ENCODE assay signal across 19 cellular contexts in genomic region chr1:12073796-12074195, GRCh38. TPM values are rescaled to one million over a fixed set of nuclear protein-coding genes. Genes with fewer than 3 reads are reported as not detected.
DNase-seq lines count a peak whose midpoint lies in the region; ATAC-seq, FAIRE-seq and TF ChIP-seq lines count a peak whose summit lies in the region.
"Had no signal": no experiment of that assay in that cellular context is flagged by ENCODE, and none has a peak within 500 bp of the region (broad histone marks: within the 10 kb centered on the region; RNA-seq: fewer than 3 reads in every experiment).

No MANE protein-coding gene starts in this region.

- H2BK15ac ChIP-seq in H1 (ENCODE audit: low read length): no peak overlapping the region

- no peaks in the 10 kb centered on the region for H3K23me2 ChIP-seq in H1 (ENCODE audit: low read depth, low read length)

- H2BK120ac ChIP-seq in H1 (replicated peaks; ENCODE audit: low read depth, low read length): no peak overlapping the region
- H2BK120ac ChIP-seq in trophoblast cell (ENCODE audit: insufficient read depth, low read length, poor library complexity): no peak overlapping the region

- H3K27me3 ChIP-seq in H1 (replicated peaks in 1 of 4; ENCODE audit: control insufficient read depth in 3 of 4, extremely low read depth in 1 of 4, insufficient read depth in 3 of 4, low read length in 3 of 4): no peaks in the 10 kb centered on the region
- no peaks in the 10 kb centered on the region for H3K27me3 ChIP-seq in trophoblast cell (ENCODE audit: insufficient read depth, low read length)
- peaks cover 0 to 33% (median 15%) of the 10 kb centered on the region in 7 donors for H3K27me3 ChIP-seq in heart right ventricle
- H3K27me3 ChIP-seq: BLaER1 had no signal

- DNase-seq in activated effector memory CD4-positive, alpha-beta T cell treated with anti-CD3 and anti-CD28 coated beads, Interleukin-2, amount 50 U/mL, for 16 hours: peak; percentile 41
- no peak for DNase-seq in activated effector memory CD4-positive, alpha-beta T cell treated with Interleukin-2 at 50 U/mL for 16 hours
- no peak for DNase-seq in H1 (ENCODE audit: low read depth in 1 of 2, low spot score in 2 of 2)
- no peak for DNase-seq in trophoblast cell
- no peak for DNase-seq in heart right ventricle
- DNase-seq in kidney tubule cell (ENCODE audit: low spot score): no peak
- DNase-seq in stimulated activated CD4-positive, alpha-beta T cell treated with anti-CD3 and anti-CD28 coated beads, Interleukin-15, amount 100 ng/mL, for 24 hours: no peak
- DNase-seq: CD4-positive, alpha-beta memory T cell; DMS153; DMS79; GDM1; GM23248; HFFc6 had no signal

- H3K36me3 ChIP-seq in H1 (ENCODE audit: control insufficient read depth in 2 of 4, insufficient read depth in 4 of 4, low read length in 3 of 4) (peaks cover 0 to 2% (median 0%) of the 10 kb centered on the region in 4 experiments; a peak in 2 of 8 replicates), trophoblast cell (ENCODE audit: control insufficient read depth in 1 of 2, insufficient read depth in 2 of 2, low read length in 2 of 2) (no peaks in the 10 kb centered on the region), heart right ventricle (no peaks in the 10 kb centered on the region)

- TF ChIP-seq RAD21 in H1 (IDR thresholded peaks at IDR 0.05 in 1 of 2, conservative IDR thresholded peaks at IDR 0.05 in 1 of 2; ENCODE audit: low read depth in 2 of 2, low read length in 2 of 2): no peak

- no peak overlapping the region for H3K9ac ChIP-seq in H1 (replicated peaks in 1 of 4; ENCODE audit: extremely low read depth in 1 of 4, low read depth in 3 of 4, low read length in 3 of 4)
- H3K9ac ChIP-seq in trophoblast cell (ENCODE audit: low read length): no peak overlapping the region
- H3K9ac ChIP-seq: BLaER1, GM23248 had no signal

- H3K23ac ChIP-seq in H1 (ENCODE audit: insufficient read length) (no peak overlapping the region), trophoblast cell (ENCODE audit: low read length) (no peak overlapping the region)

- H3K4me3 ChIP-seq in H1 (ENCODE audit: extremely low read depth in 1 of 4, insufficient read depth in 2 of 4, low read depth in 3 of 4, low read length in 4 of 4) (no peak overlapping the region), trophoblast cell (ENCODE audit: low read depth, low read length) (no peak overlapping the region), heart right ventricle (no peak overlapping the region)
- H3K4me3 ChIP-seq: BLaER1, GM23248 had no signal

- H4K91ac ChIP-seq in H1 (replicated peaks; ENCODE audit: insufficient read length, low read length) (no peak overlapping the region), trophoblast cell (ENCODE audit: low read depth, low read length) (no peak overlapping the region)

- H3K4me1 ChIP-seq in H1 (replicated peaks in 1 of 4; ENCODE audit: control insufficient read depth in 3 of 4, insufficient read depth in 4 of 4, low read length in 3 of 4): peaks cover 0 to 23% (median 8%) of the 10 kb centered on the region in 4 experiments
- peaks cover 15 to 18% of the 10 kb centered on the region in 2 experiments for H3K4me1 ChIP-seq in trophoblast cell (ENCODE audit: control insufficient read depth in 1 of 2, insufficient read depth in 2 of 2, low read length in 2 of 2)
- peaks cover 0 to 5% (median 0%) of the 10 kb centered on the region in 9 donors for H3K4me1 ChIP-seq in heart right ventricle

- H3K79me2 ChIP-seq in H1 (ENCODE audit: control insufficient read depth in 1 of 2, insufficient read depth in 2 of 2, low read length in 2 of 2) (peaks cover 0 to 29% of the 10 kb centered on the region in 2 experiments; a peak in 2 of 4 replicates), trophoblast cell (ENCODE audit: control insufficient read depth, insufficient read depth, low read length, poor library complexity) (no peaks in the 10 kb centered on the region)

- H3K79me1 ChIP-seq in H1 (ENCODE audit: low read depth, low read length): peaks cover 7% of the 10 kb centered on the region; the same call in 1 of the 2 replicates
- peaks cover 2% of the 10 kb centered on the region for H3K79me1 ChIP-seq in trophoblast cell (ENCODE audit: low read length)

- H4K8ac ChIP-seq in H1 (ENCODE audit: extremely low read depth, insufficient read depth, low read length): peak overlapping the region; percentile 79; the same call in 1 of the 2 replicates
- H4K8ac ChIP-seq in trophoblast cell (ENCODE audit: low read depth, low read length): no peak overlapping the region

- no peak overlapping the region for H3K4me2 ChIP-seq in H1 (ENCODE audit: insufficient read depth in 1 of 2, low read depth in 2 of 2, low read length in 2 of 2)
- H3K4me2 ChIP-seq in trophoblast cell (ENCODE audit: low read length): no peak overlapping the region

- H2BK20ac ChIP-seq in H1 (ENCODE audit: low read length): no peak overlapping the region

- H2AFZ ChIP-seq in H1 (ENCODE audit: low read length) (no peak overlapping the region), trophoblast cell (ENCODE audit: insufficient read depth, low read length, poor library complexity) (no peak overlapping the region)
- H2AFZ ChIP-seq: GM23248 had no signal

- no peak for ATAC-seq in heart right ventricle
- ATAC-seq: HCT116 had no signal

- peaks cover 0 to 4% of the 10 kb centered on the region in 2 experiments for H4K20me1 ChIP-seq in H1 (replicated peaks in 1 of 2; ENCODE audit: control insufficient read depth in 1 of 2, insufficient read depth in 2 of 2, low read length in 2 of 2)
- H4K20me1 ChIP-seq: BLaER1 had no signal

- TF ChIP-seq POLR2A in H1 (IDR thresholded peaks at IDR 0.05; ENCODE audit: control extremely low read depth in 1 of 2, low read depth in 2 of 2, low read length in 2 of 2): no peak

- H3K18ac ChIP-seq in H1 (ENCODE audit: extremely low read depth, low read length) (no peak overlapping the region), trophoblast cell (ENCODE audit: low read length) (no peak overlapping the region)

- 93% methylated on average over 15 of the region's 15 CpGs; no CpG with 5 or more reads in 1 of the 2 experiments for WGBS in H1 (ENCODE audit: extremely low coverage in 1 of 2, insufficient coverage in 1 of 2, insufficient read length in 1 of 2, insufficient replicate concordance in 2 of 2, low coverage in 1 of 2, low lambda C conversion rate in 2 of 2, missing lambda C conversion rate in 1 of 2), 2 experiments
- no CpG with 5 or more reads among the region's 15 CpGs for WGBS in trophoblast cell (ENCODE audit: extremely low coverage, insufficient coverage, insufficient read length)
- 90 to 91% methylated on average over 15 of the region's 15 CpGs for WGBS in heart right ventricle, 2 donors

- H3K14ac ChIP-seq in H1 (ENCODE audit: insufficient read length): no peak overlapping the region
- no peak overlapping the region for H3K14ac ChIP-seq in trophoblast cell (ENCODE audit: low read length)

- no peak overlapping the region for H4K5ac ChIP-seq in H1 (ENCODE audit: insufficient read length, low read depth, low read length)

- H3K27ac ChIP-seq in H1 (ENCODE audit: low read depth, low read length): no peak overlapping the region
- H3K27ac ChIP-seq in trophoblast cell (ENCODE audit: low read depth, low read length): no peak overlapping the region
- no peak overlapping the region for H3K27ac ChIP-seq in heart right ventricle
- H3K27ac ChIP-seq: 22Rv1, BLaER1, GM23248 had no signal

- H3K4ac ChIP-seq in H1 (replicated peaks; ENCODE audit: insufficient read length, low read depth, low read length) (no peak overlapping the region), trophoblast cell (ENCODE audit: low read depth, low read length) (no peak overlapping the region)

- no peak overlapping the region for H4K12ac ChIP-seq in trophoblast cell (ENCODE audit: low read depth, low read length)

- no peak overlapping the region for H2BK12ac ChIP-seq in H1 (ENCODE audit: low read depth, low read length)
- no peak overlapping the region for H2BK12ac ChIP-seq in trophoblast cell (ENCODE audit: low read length)

- no peak overlapping the region for H3K56ac ChIP-seq in H1 (replicated peaks; ENCODE audit: insufficient read length, low read depth, low read length)

- CTCF ChIA-PET in H1 (lab: Charles Lee; ENCODE audit: partially characterized antibody): interaction anchor here (0.8 kb wide), 1 partner anchor 60 kb away, joined by 3 read pairs; no protein-coding TSS in a partner anchor

- POLR2A ChIA-PET in H1 (lab: Charles Lee; ENCODE audit: partially characterized antibody): interaction anchor here (1.7 kb wide), 1 partner anchor 164 kb away, joined by 7 read pairs; no protein-coding TSS in a partner anchor

- H3K9me3 ChIP-seq in H1 (ENCODE audit: insufficient read depth in 2 of 2, low read depth in 1 of 2, low read length in 1 of 2) (no peaks in the 10 kb centered on the region; a peak in 1 of 4 replicates), trophoblast cell (ENCODE audit: insufficient read depth, low read depth, low read length) (peaks cover 4% of the 10 kb centered on the region), heart right ventricle (peaks cover 0 to 10% (median 0%) of the 10 kb centered on the region in 11 donors)

- TF ChIP-seq EP300 in H1 (IDR thresholded peaks at IDR 0.05; ENCODE audit: borderline replicate concordance in 1 of 2, low read depth in 2 of 2, low read length in 2 of 2): no peak

- H2BK5ac ChIP-seq in H1 (ENCODE audit: low read depth, low read length) (no peak overlapping the region), trophoblast cell (ENCODE audit: low read depth, low read length, poor library complexity) (no peak overlapping the region)

- no peak for FAIRE-seq in H1 (lab: Jason Lieb, UNC)
- FAIRE-seq: H54, HTR-8/SVneo had no signal

- TF ChIP-seq CTCF in H1 (IDR thresholded peaks at IDR 0.05; ENCODE audit: control extremely low read depth in 1 of 3, insufficient read depth in 1 of 3, low read depth in 1 of 3, low read length in 3 of 3) (no peak), heart right ventricle (IDR thresholded peaks at IDR 0.05) (no peak)

- intact Hi-C loops in heart right ventricle (cut with DNase I): no loop called here

- H2AK5ac ChIP-seq in H1 (ENCODE audit: low read depth, low read length): no peak overlapping the region
- H2AK5ac ChIP-seq in trophoblast cell (ENCODE audit: low read length): peak overlapping the region; percentile 25

RNA-seq across cellular contexts. Expression of gene TNFRSF8, which starts 10.7 kb away (rescaled TPM):
- total RNA-seq in H1 (2021; fragmentation: NEBNext Ultra II Directional; extraction: Animal tissue kit (Norgen Biotek cat#: 25700)): 32.7 and 35.1 TPM in 2 replicates
- polyA plus RNA-seq in H1 (2011; rRNA removed): 23.2 and 26.7 TPM in 2 replicates
- 16.7 TPM for polyA plus RNA-seq in H1 (2011; cell fraction: cytosol; rRNA removed)
- 26.1 TPM for polyA plus RNA-seq in H1 (2011; cell fraction: nucleus; rRNA removed)
- 15.0 to 25.1 TPM (median 23.2 TPM) in 4 replicates for polyA plus RNA-seq in H1 (2012, experiment 1 of 2)
- 20.2 TPM for polyA plus RNA-seq in H1 (2012, experiment 2 of 2)
- 29.7 TPM for polyA plus RNA-seq in H1 (2013, experiment 1 of 2)
- 29.6 TPM for polyA plus RNA-seq in H1 (2013, experiment 2 of 2)
- 13.4 and 14.5 TPM in 2 replicates for polyA minus RNA-seq in H1 (2011; rRNA and poly(A)+ RNA removed)
- 13.3 TPM for polyA minus RNA-seq in H1 (2011; cell fraction: cytosol; rRNA and poly(A)+ RNA removed)
- polyA minus RNA-seq in H1 (2011; cell fraction: nucleus; rRNA and poly(A)+ RNA removed): 12.3 TPM
- polyA plus RNA-seq in trophoblast cell (2013): 0.16 and 0.19 TPM in 2 replicates
- total RNA-seq in heart right ventricle: 1 to 10 TPM in 5 of 10 donors, under 1 TPM in 5; 0.21 to 1.7 (median 0.97) TPM
- 1 to 10 TPM; 1.4 to 2.4 TPM for polyA plus RNA-seq in heart right ventricle
- total RNA-seq: A673; CD4-positive, alpha-beta memory T cell; GM23248 had no signal
- polyA plus RNA-seq: CD4-positive, alpha-beta memory T cell had no signal

RNA-seq across cellular contexts. Expression of gene MIIP, which starts 54.5 kb away (rescaled TPM):
- 65.5 and 66.1 TPM in 2 replicates for total RNA-seq in H1 (2021; fragmentation: NEBNext Ultra II Directional; extraction: Animal tissue kit (Norgen Biotek cat#: 25700))
- polyA plus RNA-seq in H1 (2011; rRNA removed): 106 and 149 TPM in 2 replicates
- polyA plus RNA-seq in H1 (2011; cell fraction: cytosol; rRNA removed): 92.6 TPM
- polyA plus RNA-seq in H1 (2011; cell fraction: nucleus; rRNA removed): 266 TPM
- 57.0 to 78.2 TPM (median 75.2 TPM) in 4 replicates for polyA plus RNA-seq in H1 (2012, experiment 1 of 2)
- polyA plus RNA-seq in H1 (2012, experiment 2 of 2): 75.0 TPM
- polyA plus RNA-seq in H1 (2013, experiment 1 of 2): 49.8 TPM
- polyA plus RNA-seq in H1 (2013, experiment 2 of 2): 49.9 TPM
- 31.7 and 34.1 TPM in 2 replicates for polyA minus RNA-seq in H1 (2011; rRNA and poly(A)+ RNA removed)
- polyA minus RNA-seq in H1 (2011; cell fraction: cytosol; rRNA and poly(A)+ RNA removed): 33.5 TPM
- 47.5 TPM for polyA minus RNA-seq in H1 (2011; cell fraction: nucleus; rRNA and poly(A)+ RNA removed)
- polyA plus RNA-seq in trophoblast cell (2013): 32.1 and 33.6 TPM in 2 replicates
- 10 to 100 TPM; 10.2 to 17.4 (median 15.0) TPM for total RNA-seq in heart right ventricle
- polyA plus RNA-seq in heart right ventricle: 10 to 100 TPM; 25.5 to 35.2 TPM

Comparison
In these comparisons a context has a peak if more than half of its experiments do, and no peak if none do; other contexts are left out.
1. RNA of gene TNFRSF8, which starts 10.7 kb away (total RNA-seq): 32.7 to 35.1 TPM in H1; 0.21 to 1.7 TPM in heart right ventricle; every median in the first group is over 10 times any median in the second.